In genomic region chr2:197975956-197976519, GRCh38 we compare ENCODE assay signal across 20 cellular contexts.
DNase-seq lines count a peak whose midpoint lies in the region; ATAC-seq, FAIRE-seq and TF ChIP-seq lines count a peak whose summit lies in the region.
"Had no signal": no experiment of that assay in that cellular context is flagged by ENCODE, and none has a peak within 500 bp of the region (broad histone marks: within the 10 kb centered on the region; RNA-seq: fewer than 3 reads in every experiment).

No MANE protein-coding gene starts in this region.

- no peaks in the 10 kb centered on the region for H3K9me3 ChIP-seq in CD4-positive, CD25-positive, alpha-beta regulatory T cell (ENCODE audit: control insufficient read depth in 2 of 2, low read length in 2 of 2)
- no peaks in the 10 kb centered on the region for H3K9me3 ChIP-seq in MG63
- no peaks in the 10 kb centered on the region for H3K9me3 ChIP-seq in endothelial cell of umbilical vein (replicated peaks; ENCODE audit: control insufficient read depth, insufficient read depth, low read length)
- no peaks in the 10 kb centered on the region for H3K9me3 ChIP-seq in osteoblast (ENCODE audit: low read depth, low read length)
- H3K9me3 ChIP-seq: BE2C, Caco-2, SJSA1 had no signal

- intact Hi-C loops in endothelial cell of umbilical vein (cut with micrococcal nuclease) = no loop called here

- POLR2A ChIA-PET in endothelial cell of umbilical vein (lab: Charles Lee) = no interaction called here

- no peak overlapping the region for H3K27ac ChIP-seq in CD4-positive, CD25-positive, alpha-beta regulatory T cell (ENCODE audit: insufficient read depth, low read length, poor library complexity, severe bottlenecking)
- H3K27ac ChIP-seq in endothelial cell of umbilical vein (ENCODE audit: insufficient read depth, low read depth, low read length) = no peak overlapping the region
- no peak overlapping the region for H3K27ac ChIP-seq in osteoblast (ENCODE audit: low read depth, low read length)
- H3K27ac ChIP-seq: HL-60, PC-9, RWPE1, SJSA1 had no signal

- H3K9me1 ChIP-seq in endothelial cell of umbilical vein (replicated peaks; ENCODE audit: control insufficient read depth, extremely low read depth, insufficient read depth, low read length) = no peaks in the 10 kb centered on the region

- H2AFZ ChIP-seq in endothelial cell of umbilical vein (ENCODE audit: low read depth, low read length) = no peak overlapping the region
- no peak overlapping the region for H2AFZ ChIP-seq in osteoblast (ENCODE audit: low read length)
- H2AFZ ChIP-seq: PC-9 had no signal

- peaks cover 29% of the 10 kb centered on the region for H3K36me3 Mint-ChIP-seq in CD4-positive, CD25-positive, alpha-beta regulatory T cell
- no peaks in the 10 kb centered on the region for H3K36me3 Mint-ChIP-seq in immature natural killer cell

- CTCF ChIA-PET in endothelial cell of umbilical vein (lab: Charles Lee) = no interaction called here

- H4K20me1 ChIP-seq in endothelial cell of umbilical vein (replicated peaks; ENCODE audit: control insufficient read depth, extremely low read depth, insufficient read depth, low read length) (no peaks in the 10 kb centered on the region), osteoblast (ENCODE audit: insufficient read depth, low read length) (no peaks in the 10 kb centered on the region)

- H3K27me3 ChIP-seq in CD4-positive, CD25-positive, alpha-beta regulatory T cell (ENCODE audit: control insufficient read depth, insufficient read depth, low read length) = no peaks in the 10 kb centered on the region
- H3K27me3 ChIP-seq in MG63 (no peaks in the 10 kb centered on the region), endothelial cell of umbilical vein (ENCODE audit: control insufficient read depth in 2 of 2, insufficient read depth in 2 of 2, low read length in 2 of 2) (no peaks in the 10 kb centered on the region), osteoblast (ENCODE audit: insufficient read depth, low read length) (no peaks in the 10 kb centered on the region)
- H3K27me3 ChIP-seq: BE2C, SJSA1 had no signal

- no peaks in the 10 kb centered on the region for H3K79me2 ChIP-seq in endothelial cell of umbilical vein (ENCODE audit: control insufficient read depth, insufficient read depth, low read length)
- H3K79me2 ChIP-seq in osteoblast (ENCODE audit: insufficient read depth, low read length) = no peaks in the 10 kb centered on the region

- ATAC-seq in CD4-positive, CD25-positive, alpha-beta regulatory T cell (ENCODE audit: low read depth in 2 of 2) = no peak

- no peak overlapping the region for H3K4me2 ChIP-seq in endothelial cell of umbilical vein (ENCODE audit: insufficient read depth, low read length)
- no peak overlapping the region for H3K4me2 ChIP-seq in osteoblast (ENCODE audit: insufficient read depth, low read length)
- H3K4me2 ChIP-seq: PC-9 had no signal

- no peaks in the 10 kb centered on the region for H3K4me1 ChIP-seq in CD4-positive, CD25-positive, alpha-beta regulatory T cell (ENCODE audit: control insufficient read depth, insufficient read depth, low read length, poor library complexity, severe bottlenecking)
- H3K4me1 ChIP-seq in endothelial cell of umbilical vein (ENCODE audit: control insufficient read depth, extremely low read depth, insufficient read depth, low read length) = peaks cover 9% of the 10 kb centered on the region
- peaks cover 5% of the 10 kb centered on the region for H3K4me1 ChIP-seq in osteoblast (ENCODE audit: insufficient read depth, low read length)
- H3K4me1 ChIP-seq: BE2C, Caco-2, SJSA1 had no signal

- DNase-seq in CD4-positive, CD25-positive, alpha-beta regulatory T cell = no peak
- DNase-seq in MG63 = peak; percentile 13
- peak; percentile 61 for DNase-seq in endothelial cell of umbilical vein (ENCODE audit: low read depth, low spot score)
- DNase-seq in osteoblast (ENCODE audit: insufficient read length, low spot score, missing footprints) = peak; percentile 80
- DNase-seq in AML-193 (lab: John Stamatoyannopoulos, UW) = no peak
- DNase-seq in immature natural killer cell = no peak
- no peak for DNase-seq in foreskin fibroblast
- DNase-seq: BE2C; Caco-2; CD4-positive, alpha-beta T cell; HFFc6; NCI-H1436 treated with DMSO at 0.1 percent for 48 hours; NCI-H2029; NCI-H526; PC-9 had no signal

- H3K9me3 Mint-ChIP-seq in CD4-positive, CD25-positive, alpha-beta regulatory T cell = peaks cover 0 to 5% (median 0%) of the 10 kb centered on the region in 7 donors
- peaks cover 0 to 2% (median 0%) of the 10 kb centered on the region in 6 donors for H3K9me3 Mint-ChIP-seq in immature natural killer cell
- H3K9me3 Mint-ChIP-seq: CD4-positive, alpha-beta T cell had no signal

- no peak overlapping the region for H3K9ac ChIP-seq in endothelial cell of umbilical vein (replicated peaks; ENCODE audit: extremely low read depth, insufficient read depth, low read length)

- no peak overlapping the region for H3K4me3 ChIP-seq in CD4-positive, CD25-positive, alpha-beta regulatory T cell (ENCODE audit: low read depth, low read length)
- H3K4me3 ChIP-seq in MG63 (no peak overlapping the region), endothelial cell of umbilical vein (replicated peaks in 1 of 3; ENCODE audit: insufficient read depth in 1 of 3, low read depth in 1 of 3, low read length in 3 of 3) (no peak overlapping the region), osteoblast (ENCODE audit: insufficient read depth, low read length) (no peak overlapping the region), foreskin fibroblast (ENCODE audit: low read depth in 1 of 2, low read length in 2 of 2) (no peak overlapping the region)
- H3K4me3 ChIP-seq: PC-9, SJSA1 had no signal

- no TSS peak for BruUV-seq in endothelial cell of umbilical vein (replicated peaks; lab: Mats Ljungman, UMichigan)

- peaks cover 20 to 61% (median 45%) of the 10 kb centered on the region in 4 donors for H3K4me1 Mint-ChIP-seq in CD4-positive, CD25-positive, alpha-beta regulatory T cell
- H3K4me1 Mint-ChIP-seq in immature natural killer cell = no peaks in the 10 kb centered on the region

- dilution Hi-C loops in endothelial cell of umbilical vein (cut with MboI; ENCODE audit: extremely low pct_ligation_motif_present, low sequenced_read_pairs) = no loop called here

- TF ChIP-seq POLR2A in endothelial cell of umbilical vein (IDR thresholded peaks at IDR 0.05; ENCODE audit: low read depth, low read length) = no peak

- no peak overlapping the region for H3K4me3 Mint-ChIP-seq in CD4-positive, CD25-positive, alpha-beta regulatory T cell
- H3K4me3 Mint-ChIP-seq in immature natural killer cell = no peak overlapping the region
- H3K4me3 Mint-ChIP-seq: CD4-positive, alpha-beta T cell; HFFc6 had no signal

- TF ChIP-seq CTCF in endothelial cell of umbilical vein (IDR thresholded peaks at IDR 0.05; ENCODE audit: extremely low read depth in 1 of 2, insufficient read depth in 1 of 2, low read depth in 1 of 2, low read length in 2 of 2) = no peak
- no peak for TF ChIP-seq CTCF in osteoblast (IDR thresholded peaks at IDR 0.05; ENCODE audit: extremely low read depth, low read depth, low read length)
- no peak for TF ChIP-seq CTCF in foreskin fibroblast (IDR thresholded peaks at IDR 0.05; ENCODE audit: low read depth, low read length)

- H3K27ac Mint-ChIP-seq in CD4-positive, CD25-positive, alpha-beta regulatory T cell = peak overlapping the region; percentile 0 to 74 (median 9)
- H3K27ac Mint-ChIP-seq in immature natural killer cell = no peak overlapping the region
- H3K27ac Mint-ChIP-seq: CD4-positive, alpha-beta T cell; HFFc6 had no signal

- H3K27me3 Mint-ChIP-seq in CD4-positive, CD25-positive, alpha-beta regulatory T cell = no peaks in the 10 kb centered on the region
- H3K27me3 Mint-ChIP-seq in immature natural killer cell (ENCODE audit: low read depth in 3 of 3) = peaks cover 0 to 7% (median 3%) of the 10 kb centered on the region in 3 donors
- H3K27me3 Mint-ChIP-seq: CD4-positive, alpha-beta T cell had no signal

- FAIRE-seq in endothelial cell of umbilical vein (lab: Jason Lieb, UNC) = no peak
- FAIRE-seq: G401.6, H54 had no signal

- H3K36me3 ChIP-seq in CD4-positive, CD25-positive, alpha-beta regulatory T cell (ENCODE audit: control insufficient read depth, insufficient read depth, low read length) = peaks cover 2% of the 10 kb centered on the region
- H3K36me3 ChIP-seq in MG63 (no peaks in the 10 kb centered on the region), endothelial cell of umbilical vein (ENCODE audit: control insufficient read depth in 2 of 2, extremely low read depth in 1 of 2, insufficient read depth in 2 of 2, low read length in 2 of 2) (no peaks in the 10 kb centered on the region), osteoblast (ENCODE audit: insufficient read depth, low read length) (no peaks in the 10 kb centered on the region)
- H3K36me3 ChIP-seq: BE2C, SJSA1 had no signal

TF ChIP-seq in endothelial cell of umbilical vein, 7 proteins besides CTCF, POLR2A, EP300 and RAD21:
- TF ChIP-seq POLR2AphosphoS5 (IDR thresholded peaks at IDR 0.05; ENCODE audit: insufficient read depth, low read depth, low read length) (no peak), MYC (IDR thresholded peaks at IDR 0.05; ENCODE audit: low read depth, low read length) (no peak), FOS (IDR thresholded peaks at IDR 0.05; ENCODE audit: borderline replicate concordance, insufficient read depth, low read length) (no peak), GATA2 (IDR thresholded peaks at IDR 0.05; ENCODE audit: insufficient read depth, insufficient read length, low read depth, low read length) (no peak)
TF ChIP-seq in endothelial cell of umbilical vein: peak in this region for 0.

Comparison
In these comparisons a context has a peak if more than half of its experiments do, and no peak if none do; other contexts are left out.
1. DNase-seq: peak in MG63 (single experiment), endothelial cell of umbilical vein (single experiment) and osteoblast (single experiment); none in CD4-positive, CD25-positive, alpha-beta regulatory T cell (0 of 3), AML-193 (0 of 2), immature natural killer cell (0 of 3) and foreskin fibroblast (0 of 2).
2. H3K27ac Mint-ChIP-seq: peak in CD4-positive, CD25-positive, alpha-beta regulatory T cell (3 of 3); none in immature natural killer cell (0 of 6).